ENCODE assay signal across 9 cellular contexts in genomic region chr22:18905540-18906409, GRCh38. TPM values are rescaled to one million over a fixed set of nuclear protein-coding genes. Genes with fewer than 3 reads are reported as not detected.
DNase-seq lines count a peak whose midpoint lies in the region; ATAC-seq and TF ChIP-seq lines count a peak whose summit lies in the region.
"Had no signal": no experiment of that assay in that cellular context is flagged by ENCODE, and none has a peak within 500 bp of the region (broad histone marks: within the 10 kb centered on the region; RNA-seq: fewer than 3 reads in every experiment).

DGCR6 (plus strand) TSS chr22:18906320; CDS start chr22:18906375, 55 bp downstream.

- in situ Hi-C loops in GM13977 (cut with MboI; ENCODE audit: low pct_unique_long_range_greater_than_20kb, low sequenced_read_pairs, unreplicated experiment), result no loop called here

- intact Hi-C loops in left colon (cut with DNase I, micrococcal nuclease), result no loop called here

- no peak for DNase-seq in left colon
- no peak for DNase-seq in GM13977 (ENCODE audit: low spot score)
- no peak for DNase-seq in AG08396 (ENCODE audit: low spot score)
- DNase-seq in NAMALWA (ENCODE audit: low spot score), result no peak
- DNase-seq in stimulated activated CD4-positive, alpha-beta T cell treated with anti-CD3 and anti-CD28 coated beads, Interleukin-4, amount 100 ng/mL, for 4 hours, result no peak
- DNase-seq: NCI-H510A had no signal

- no peak for TF ChIP-seq CTCF in GM13977 (IDR thresholded peaks at IDR 0.05; ENCODE audit: extremely low read depth, insufficient read depth, missing control alignments)

- ATAC-seq in GM18502 (IDR thresholded peaks at IDR 0.05; ENCODE audit: poor library complexity, unreplicated experiment) (peak; percentile 95), GM21619 (IDR thresholded peaks at IDR 0.05; ENCODE audit: unreplicated experiment) (peak; percentile 91), HG03460 (IDR thresholded peaks at IDR 0.05; ENCODE audit: unreplicated experiment) (peak; percentile 80), left colon (peak; percentile 94)

RNA-seq across cellular contexts. Expression of gene DGCR6, which starts in this region (rescaled TPM):
- total RNA-seq in left colon, result 1 to 10 TPM; 1.2 to 2.3 TPM
